In the genomic region with DNA sequence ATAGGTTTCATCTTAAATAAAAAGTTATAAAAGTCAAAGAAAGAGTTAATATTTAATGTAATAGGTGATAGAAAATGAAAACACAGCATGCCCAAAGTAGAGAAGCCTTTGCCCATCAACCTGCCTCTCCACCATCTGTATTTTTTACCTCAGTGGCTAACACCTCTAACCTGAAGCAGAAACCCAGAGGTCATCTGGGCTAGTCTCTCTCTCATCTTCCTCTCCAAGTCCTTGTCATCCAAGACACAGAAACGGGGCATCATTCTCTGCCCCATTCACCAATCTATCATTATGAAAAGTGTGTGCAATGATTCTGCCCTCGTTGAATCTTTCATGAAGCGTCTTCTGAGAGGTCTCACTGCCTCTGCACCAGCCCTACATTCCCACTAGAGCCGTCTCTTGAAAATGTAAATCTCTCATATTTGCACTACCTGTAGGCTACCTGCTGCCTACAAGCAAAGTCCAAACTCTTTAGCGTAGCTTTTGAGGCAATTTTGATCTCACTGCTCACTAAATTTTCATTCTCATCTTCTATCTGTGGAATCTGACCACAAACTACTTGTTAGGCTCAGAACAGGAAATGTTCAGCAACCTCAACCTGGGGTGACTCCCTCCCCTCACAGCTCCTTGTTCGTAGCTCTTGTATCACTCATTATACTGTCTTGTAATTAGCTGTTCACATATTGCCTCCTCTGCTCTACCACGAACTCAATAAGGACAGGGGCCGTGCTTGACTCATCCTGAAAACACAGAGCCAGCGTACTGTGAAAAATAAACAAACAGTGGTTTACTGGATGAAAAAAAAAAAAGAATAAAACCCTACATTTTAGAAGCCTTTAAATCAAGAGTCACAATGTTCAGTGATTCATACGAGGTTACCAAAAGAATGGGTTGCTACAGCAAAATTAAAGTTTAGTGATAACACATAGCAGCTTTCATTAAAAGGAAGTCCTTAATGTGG, we compare ENCODE assay signal across 8 cellular contexts.
DNase-seq lines count a peak whose midpoint lies in the region; ATAC-seq, FAIRE-seq and TF ChIP-seq lines count a peak whose summit lies in the region.

No MANE protein-coding gene starts in this region.

- peak; percentile 80 for FAIRE-seq in GM18507 (lab: Jason Lieb, UNC)

- peak overlapping the region; percentile 56 to 65 for H3K27ac Mint-ChIP-seq in effector memory CD8-positive, alpha-beta T cell

- H3K36me3 Mint-ChIP-seq in effector memory CD8-positive, alpha-beta T cell (ENCODE audit: insufficient read depth) = no peaks in the 10 kb centered on the region

- H3K4me3 ChIP-seq in suprapubic skin = no peak overlapping the region

- no peak for TF ChIP-seq EP300 in suprapubic skin (IDR thresholded peaks at IDR 0.05)

- no peaks in the 10 kb centered on the region for H3K36me3 ChIP-seq in suprapubic skin

- H3K4me1 ChIP-seq in suprapubic skin = no peaks in the 10 kb centered on the region

- TF ChIP-seq CTCF in suprapubic skin (IDR thresholded peaks at IDR 0.05) = no peak

- 77% methylated on average over 10 of the region's 10 CpGs for WGBS in suprapubic skin

- DNase-seq in GM18507 (ENCODE audit: extremely low spot score, insufficient read length, low read depth) (peak; percentile 7), T-helper 22 cell (ENCODE audit: low read depth) (peak; percentile 53), DMS 273 treated with DMSO at 0.1 percent for 48 hours (lab: John Stamatoyannopoulos, UW) (no peak), suprapubic skin (ENCODE audit: low spot score in 2 of 2) (no peak), OCI-M2 (lab: John Stamatoyannopoulos, UW; ENCODE audit: unreplicated experiment) (no peak), AG20443 (ENCODE audit: low spot score) (no peak)
- DNase-seq in effector memory CD8-positive, alpha-beta T cell = peak; percentile 38 to 45 (median 40)

- no peak for TF ChIP-seq POLR2A in suprapubic skin (IDR thresholded peaks at IDR 0.05)

- H3K9me3 Mint-ChIP-seq in effector memory CD8-positive, alpha-beta T cell = no peaks in the 10 kb centered on the region

- peaks cover 18% of the 10 kb centered on the region in 2 donors for H3K4me1 Mint-ChIP-seq in effector memory CD8-positive, alpha-beta T cell (ENCODE audit: low read depth in 2 of 2)

- peak; percentile 90 for ATAC-seq in HG02798 (IDR thresholded peaks at IDR 0.05; ENCODE audit: poor library complexity, unreplicated experiment)
- ATAC-seq in effector memory CD8-positive, alpha-beta T cell (replicated peaks) = peak; percentile 94

- H3K9me3 ChIP-seq in suprapubic skin = no peaks in the 10 kb centered on the region

- H3K27ac ChIP-seq in suprapubic skin = no peak overlapping the region

- peaks cover 9 to 11% of the 10 kb centered on the region in 2 donors for H3K27me3 Mint-ChIP-seq in effector memory CD8-positive, alpha-beta T cell

- peak overlapping the region; percentile 65 to 71 for H3K4me3 Mint-ChIP-seq in effector memory CD8-positive, alpha-beta T cell

- no peaks in the 10 kb centered on the region for H3K27me3 ChIP-seq in suprapubic skin

Comparison
In these comparisons a context has a peak if more than half of its experiments do, and no peak if none do; other contexts are left out.
1. DNase-seq: peak in GM18507 (single experiment), T-helper 22 cell (single experiment) and effector memory CD8-positive, alpha-beta T cell (3 of 3); none in DMS 273 treated with DMSO at 0.1 percent for 48 hours (single experiment), suprapubic skin (0 of 2), OCI-M2 (single experiment) and AG20443 (single experiment).